ENCODE assay signal across 8 cellular contexts in the genomic region with DNA sequence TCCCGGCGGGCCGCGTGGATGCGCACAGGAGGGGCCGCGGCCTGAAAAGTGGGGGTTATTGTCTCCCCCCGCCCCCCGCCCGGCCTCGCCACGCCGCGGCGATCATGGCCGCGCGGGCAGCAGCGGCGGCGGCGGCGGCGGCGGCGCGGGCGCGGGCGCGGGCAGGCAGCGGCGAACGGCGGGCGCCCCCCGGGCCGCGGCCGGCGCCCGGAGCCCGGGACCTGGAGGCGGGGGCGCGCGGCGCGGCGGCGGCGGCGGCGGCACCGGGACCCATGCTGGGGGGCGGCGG. TPM values are rescaled to one million over a fixed set of nuclear protein-coding genes. Genes with fewer than 3 reads are reported as not detected.
DNase-seq lines count a peak whose midpoint lies in the region; ATAC-seq and TF ChIP-seq lines count a peak whose summit lies in the region.

No MANE protein-coding gene starts in this region.

- H3K36me3 ChIP-seq in SU-DHL-6 (ENCODE audit: low read length) (peaks cover 8% of the 10 kb centered on the region; the same call in 1 of the 2 replicates), right atrium auricular region (no peaks in the 10 kb centered on the region)

- peak overlapping the region; percentile 99 for H3K27ac Mint-ChIP-seq in stimulated activated naive CD8-positive, alpha-beta T cell treated with anti-CD3 and anti-CD28 coated beads, Interleukin-15, amount 100 ng/mL, for 72 hours

- H3K9ac ChIP-seq in SU-DHL-6 (ENCODE audit: low read length), result peak overlapping the region; percentile 88

- peak overlapping the region; percentile 88 to 90 for H3K4me3 Mint-ChIP-seq in stimulated activated naive CD8-positive, alpha-beta T cell treated with anti-CD3 and anti-CD28 coated beads, Interleukin-15, amount 100 ng/mL, for 72 hours

- no peaks in the 10 kb centered on the region for H3K27me3 Mint-ChIP-seq in stimulated activated naive CD8-positive, alpha-beta T cell treated with anti-CD3 and anti-CD28 coated beads, Interleukin-15, amount 100 ng/mL, for 72 hours

- H3K9me3 ChIP-seq in SU-DHL-6 (ENCODE audit: insufficient read depth, low read length) (no peaks in the 10 kb centered on the region), right atrium auricular region (no peaks in the 10 kb centered on the region)

- no peaks in the 10 kb centered on the region for H3K9me3 Mint-ChIP-seq in stimulated activated naive CD8-positive, alpha-beta T cell treated with anti-CD3 and anti-CD28 coated beads, Interleukin-15, amount 100 ng/mL, for 72 hours

- H3K4me3 ChIP-seq in SU-DHL-6 (ENCODE audit: insufficient read depth, low read length, poor library complexity, severe bottlenecking), result peak overlapping the region; percentile 92
- peak overlapping the region; percentile 83 to 90 for H3K4me3 ChIP-seq in right atrium auricular region

- TF ChIP-seq CTCF in SU-DHL-6 (IDR thresholded peaks at IDR 0.05; ENCODE audit: insufficient read depth, low read length, poor library complexity, severe bottlenecking), result no peak
- no peak for TF ChIP-seq CTCF in right atrium auricular region (IDR thresholded peaks at IDR 0.05)

- no peak overlapping the region for H2AFZ ChIP-seq in SU-DHL-6 (ENCODE audit: low read depth, low read length, severe bottlenecking)

- peaks cover 0 to 36% of the 10 kb centered on the region in 2 donors for H3K4me1 ChIP-seq in right atrium auricular region

- H4K20me1 ChIP-seq in SU-DHL-6 (ENCODE audit: low read depth, low read length), result peaks cover 18% of the 10 kb centered on the region

- peak overlapping the region; percentile 96 for H3K27ac ChIP-seq in SU-DHL-6 (ENCODE audit: low read depth, low read length)
- H3K27ac ChIP-seq in right atrium auricular region, result peak overlapping the region; percentile 98 to 99

- peaks cover 28% of the 10 kb centered on the region for H3F3A ChIP-seq in SU-DHL-6 (ENCODE audit: insufficient read depth)

- H3K9me2 ChIP-seq in SU-DHL-6 (replicated peaks; ENCODE audit: insufficient read depth, low read length), result no peaks in the 10 kb centered on the region

- H3K4me1 Mint-ChIP-seq in stimulated activated naive CD8-positive, alpha-beta T cell treated with anti-CD3 and anti-CD28 coated beads, Interleukin-15, amount 100 ng/mL, for 72 hours, result peaks cover 30% of the 10 kb centered on the region

- no peak for ATAC-seq in stimulated activated naive CD8-positive, alpha-beta T cell treated with anti-CD3 and anti-CD28 coated beads, Interleukin-15, amount 100 ng/mL, for 72 hours
- no peak for ATAC-seq in HG03025 (IDR thresholded peaks at IDR 0.05; ENCODE audit: low FRiP score, unreplicated experiment)

- DNase-seq in NCI-H2171 (lab: John Stamatoyannopoulos, UW) (peak; percentile 58), NCI-H2171 treated with DMSO at 0.1 percent for 48 hours (lab: John Stamatoyannopoulos, UW) (no peak), right atrium auricular region (ENCODE audit: low spot score) (no peak), DMS79 (lab: John Stamatoyannopoulos, UW) (no peak), T-helper 9 cell (no peak)
- no peak for DNase-seq in stimulated activated naive CD8-positive, alpha-beta T cell treated with anti-CD3 and anti-CD28 coated beads, Interleukin-15, amount 100 ng/mL, for 72 hours

- H3K27me3 ChIP-seq in SU-DHL-6 (ENCODE audit: low read length) (no peaks in the 10 kb centered on the region), right atrium auricular region (no peaks in the 10 kb centered on the region)

- H3K4me2 ChIP-seq in SU-DHL-6 (ENCODE audit: low read depth, low read length, poor library complexity, severe bottlenecking), result peak overlapping the region; percentile 57

- peaks cover 29% of the 10 kb centered on the region for H3K79me2 ChIP-seq in SU-DHL-6 (ENCODE audit: insufficient read depth, low read length)

RNA-seq across cellular contexts. Expression of a gene that starts 0.3 kb away (rescaled TPM):
- 10 to 100 TPM; 43.9 to 44.6 TPM for total RNA-seq in right atrium auricular region
